In the genomic region with DNA sequence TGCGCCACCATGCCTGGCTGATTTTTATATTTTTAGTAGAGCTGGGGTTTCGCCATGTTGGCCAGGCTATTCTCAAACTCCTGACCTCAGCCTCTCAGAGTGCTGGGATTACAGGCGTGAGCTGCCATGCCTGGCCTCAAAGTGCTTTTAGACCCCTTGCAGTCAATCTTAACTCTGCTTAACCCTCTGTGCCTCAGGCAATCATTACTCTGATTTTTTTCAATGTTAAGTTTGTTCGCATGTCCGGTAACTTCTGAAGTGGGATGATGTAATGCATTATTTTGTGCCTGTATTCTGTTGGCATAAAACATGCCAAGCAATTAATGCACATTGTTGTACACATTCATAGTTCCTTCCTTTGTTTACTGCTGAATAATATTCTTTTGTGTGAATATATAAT, we compare ENCODE assay signal across 18 cellular contexts. TPM values are rescaled to one million over a fixed set of nuclear protein-coding genes. Genes with fewer than 3 reads are reported as not detected.
DNase-seq lines count a peak whose midpoint lies in the region; ATAC-seq, FAIRE-seq and TF ChIP-seq lines count a peak whose summit lies in the region.
"Had no signal": no experiment of that assay in that cellular context is flagged by ENCODE, and none has a peak within 500 bp of the region (broad histone marks: within the 10 kb centered on the region; RNA-seq: fewer than 3 reads in every experiment).

No MANE protein-coding gene starts in this region.

- no peaks in the 10 kb centered on the region for H3K27me3 Mint-ChIP-seq in activated naive CD4-positive, alpha-beta T cell treated with anti-CD3 and anti-CD28 coated beads, Interleukin-2, amount 50 U/mL, for 24 hours
- H3K27me3 Mint-ChIP-seq: CD4-positive, alpha-beta memory T cell had no signal

- H3K9me3 ChIP-seq in BE2C, result no peaks in the 10 kb centered on the region
- H3K9me3 ChIP-seq: HAP-1 had no signal

- CTCF ChIA-PET in HEK293T (lab: Yijun Ruan, JAX), result no interaction called here

- H3K36me3 ChIP-seq in BE2C (peaks cover 8% of the 10 kb centered on the region), bronchial epithelial cell (ENCODE audit: control insufficient read depth, insufficient read depth, low read length) (no peaks in the 10 kb centered on the region)
- H3K36me3 ChIP-seq: HAP-1 had no signal

- ATAC-seq in HG02571 (IDR thresholded peaks at IDR 0.05; ENCODE audit: unreplicated experiment), result no peak
- ATAC-seq in GM18505 (IDR thresholded peaks at IDR 0.05; ENCODE audit: unreplicated experiment), result no peak

- H3K4me1 ChIP-seq in BE2C, result no peaks in the 10 kb centered on the region
- H3K4me1 ChIP-seq: HAP-1 had no signal

- TF ChIP-seq CTCF in BE2C (IDR thresholded peaks at IDR 0.05; ENCODE audit: low read depth, low read length) (no peak), bronchial epithelial cell (IDR thresholded peaks at IDR 0.05; ENCODE audit: insufficient read depth, low read length, severe bottlenecking) (no peak)

- no peaks in the 10 kb centered on the region for H3K9me3 Mint-ChIP-seq in activated naive CD4-positive, alpha-beta T cell treated with anti-CD3 and anti-CD28 coated beads, Interleukin-2, amount 50 U/mL, for 24 hours
- H3K9me3 Mint-ChIP-seq: CD4-positive, alpha-beta memory T cell had no signal

- TF ChIP-seq POLR2A in GM18505 (IDR thresholded peaks at IDR 0.05; ENCODE audit: borderline replicate concordance, extremely low read depth, insufficient read depth, insufficient read length), result no peak

- H3K4me3 ChIP-seq in BE2C (ENCODE audit: low read depth, low read length) (no peak overlapping the region), bronchial epithelial cell (ENCODE audit: low read depth, low read length) (no peak overlapping the region)
- H3K4me3 ChIP-seq: HAP-1 had no signal

- POLR2A ChIA-PET in HEK293T (lab: Yijun Ruan, JAX), result no interaction called here

- H3K27me3 ChIP-seq in BE2C, result no peaks in the 10 kb centered on the region
- no peaks in the 10 kb centered on the region for H3K27me3 ChIP-seq in bronchial epithelial cell (ENCODE audit: control insufficient read depth, insufficient read depth, low read length)

- peaks cover 3% of the 10 kb centered on the region for H3K36me3 Mint-ChIP-seq in activated naive CD4-positive, alpha-beta T cell treated with anti-CD3 and anti-CD28 coated beads, Interleukin-2, amount 50 U/mL, for 24 hours

- no peak for FAIRE-seq in bronchial epithelial cell (lab: Jason Lieb, UNC)
- FAIRE-seq: G401.6, GM12891, GM19239, H1 had no signal

- H3K27ac Mint-ChIP-seq in activated naive CD4-positive, alpha-beta T cell treated with anti-CD3 and anti-CD28 coated beads, Interleukin-2, amount 50 U/mL, for 24 hours, result peak overlapping the region; percentile 32
- H3K27ac Mint-ChIP-seq: CD4-positive, alpha-beta memory T cell had no signal

- DNase-seq in activated naive CD4-positive, alpha-beta T cell (lab: John Stamatoyannopoulos, UW), result no peak
- peak; percentile 21 for DNase-seq in BE2C
- peak; percentile 15 for DNase-seq in HEK293T (ENCODE audit: extremely low spot score)
- peak; percentile 9 for DNase-seq in bronchial epithelial cell (ENCODE audit: low read depth)
- no peak for DNase-seq in SHP77 treated with DMSO at 0.1 percent for 48 hours (lab: John Stamatoyannopoulos, UW)
- DNase-seq: 8988T; AML-193; C1 segment of cervical spinal cord; CD4-positive, alpha-beta memory T cell; DMS79 had no signal

- H3K4me1 Mint-ChIP-seq in activated naive CD4-positive, alpha-beta T cell treated with anti-CD3 and anti-CD28 coated beads, Interleukin-2, amount 50 U/mL, for 24 hours, result peaks cover 71% of the 10 kb centered on the region

- no peak overlapping the region for H3K4me3 Mint-ChIP-seq in activated naive CD4-positive, alpha-beta T cell treated with anti-CD3 and anti-CD28 coated beads, Interleukin-2, amount 50 U/mL, for 24 hours
- H3K4me3 Mint-ChIP-seq: CD4-positive, alpha-beta memory T cell had no signal

TF ChIP-seq in HEK293T, 16 proteins besides CTCF, POLR2A, EP300 and RAD21:
- TF ChIP-seq SUZ12 (IDR thresholded peaks at IDR 0.05) (no peak), SP1 (IDR thresholded peaks at IDR 0.05) (no peak), FOXK2 (IDR thresholded peaks at IDR 0.05) (no peak), L3MBTL2 (conservative IDR thresholded peaks at IDR 0.05) (no peak), ZNF384 (IDR thresholded peaks at IDR 0.05) (peak; percentile 54)
- TF ChIP-seq, protein P1, sequence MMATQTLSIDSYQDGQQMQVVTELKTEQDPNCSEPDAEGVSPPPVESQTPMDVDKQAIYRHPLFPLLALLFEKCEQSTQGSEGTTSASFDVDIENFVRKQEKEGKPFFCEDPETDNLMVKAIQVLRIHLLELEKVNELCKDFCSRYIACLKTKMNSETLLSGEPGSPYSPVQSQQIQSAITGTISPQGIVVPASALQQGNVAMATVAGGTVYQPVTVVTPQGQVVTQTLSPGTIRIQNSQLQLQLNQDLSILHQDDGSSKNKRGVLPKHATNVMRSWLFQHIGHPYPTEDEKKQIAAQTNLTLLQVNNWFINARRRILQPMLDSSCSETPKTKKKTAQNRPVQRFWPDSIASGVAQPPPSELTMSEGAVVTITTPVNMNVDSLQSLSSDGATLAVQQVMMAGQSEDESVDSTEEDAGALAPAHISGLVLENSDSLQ (IDR thresholded peaks at IDR 0.05), result peak; percentile 55

RNA-seq across cellular contexts. Expression of a gene that starts 18.6 kb away (rescaled TPM):
- 46.9 TPM for polyA plus RNA-seq in BE2C (2012; ENCODE audit: insufficient read depth, insufficient read length, low read depth)
- 17.9 and 18.3 TPM in 2 replicates for total RNA-seq in bronchial epithelial cell

Comparison
In these comparisons a context has a peak if more than half of its experiments do, and no peak if none do; other contexts are left out.
1. DNase-seq: peak in BE2C (single experiment), HEK293T (single experiment) and bronchial epithelial cell (single experiment); none in activated naive CD4-positive, alpha-beta T cell (0 of 4) and SHP77 treated with DMSO at 0.1 percent for 48 hours (single experiment).